Comparison of ENCODE assay signal across 28 cellular contexts in the genomic region with DNA sequence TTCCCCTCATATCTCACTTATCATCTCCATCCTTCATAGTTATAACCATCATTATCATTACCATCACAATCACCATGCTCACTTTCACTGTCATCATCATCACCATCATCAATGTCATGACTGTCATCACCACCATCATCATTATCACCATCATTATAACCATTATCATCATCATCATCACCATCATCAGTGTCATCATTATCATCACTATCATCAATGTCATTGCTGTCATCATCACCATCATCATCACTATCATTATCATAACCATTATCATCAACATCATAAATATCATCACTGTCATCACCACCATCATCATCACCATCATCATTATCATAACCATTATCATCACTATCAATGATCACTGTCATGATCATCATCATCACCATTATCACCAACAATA. TPM values are rescaled to one million over a fixed set of nuclear protein-coding genes. Genes with fewer than 3 reads are reported as not detected.
"Had no signal": no experiment of that assay in that cellular context is flagged by ENCODE, and none has a peak within 500 bp of the region (broad histone marks: within the 10 kb centered on the region; RNA-seq: fewer than 3 reads in every experiment).

No MANE protein-coding gene starts in this region.

- H3K4me3 ChIP-seq: left lung, lung, ovary, right atrium auricular region, skin epidermis, stomach, testis, thyroid gland, transverse colon, upper lobe of left lung had no signal

- FAIRE-seq: islet of Langerhans, kidney had no signal

- H3K27me3 ChIP-seq: left lung, ovary, right atrium auricular region, stomach, testis, thyroid gland, transverse colon, upper lobe of left lung had no signal

- H3K4me1 ChIP-seq: left lung, testis, thyroid gland, transverse colon, upper lobe of left lung had no signal

- DNase-seq: hypothalamus; immature natural killer cell; kidney; left colon; left lung; mesendoderm; naive thymus-derived CD4-positive, alpha-beta T cell; ovary; stimulated activated CD4-positive, alpha-beta T cell treated with anti-CD3 and anti-CD28 coated beads, Interleukin-12 subunit alpha, Interleukin-12 subunit beta, amount 100 ng/mL, for 4 hours; stimulated activated CD4-positive, alpha-beta T cell treated with anti-CD3 and anti-CD28 coated beads, Interleukin-15, amount 100 ng/mL, for 24 hours; stimulated activated CD4-positive, alpha-beta T cell treated with anti-CD3 and anti-CD28 coated beads, Interleukin-2, amount 100 ng/mL, for 24 hours; stimulated activated CD4-positive, alpha-beta T cell treated with anti-CD3 and anti-CD28 coated beads, Interleukin-4, amount 100 ng/mL, for 1 hour; stimulated activated naive B cell treated with anti-CD40 and anti-IgM and Interleukin-4, amounts not matched to agents 10 μg/mL and 1 μg/mL and 100 μg/mL, for 72 hours; stimulated activated naive CD8-positive, alpha-beta T cell treated with anti-CD3 and anti-CD28 coated beads, Interleukin-15, Interleukin-2, amounts not matched to agents 100 U/mL and 50 U/mL, for 24 hours; stomach; testis; thyroid gland; transverse colon; upper lobe of left lung had no signal

- ATAC-seq: left colon; left lung; naive thymus-derived CD4-positive, alpha-beta T cell; natural killer cell treated with Interleukin-12 subunit alpha and Interleukin-12 subunit beta and Interleukin-15 and Interleukin-18, amount 100 ng/mL, for 72 hours; sciatic nerve; stimulated activated naive B cell treated with anti-CD40 and anti-IgM and Interleukin-4, amounts not matched to agents 10 μg/mL and 1 μg/mL and 100 μg/mL, for 72 hours; stimulated activated naive CD8-positive, alpha-beta T cell treated with anti-CD3 and anti-CD28 coated beads, Interleukin-15, Interleukin-2, amounts not matched to agents 100 U/mL and 50 U/mL, for 24 hours had no signal

- H3K9me3 ChIP-seq: left lung, ovary, right atrium auricular region, stomach, testis, thyroid gland, transverse colon, upper lobe of left lung had no signal

- H3K36me3 ChIP-seq: left lung, ovary, right atrium auricular region, stomach, thyroid gland, transverse colon, upper lobe of left lung had no signal

- H3K27ac ChIP-seq: left lung, ovary, right atrium auricular region, skin epidermis, stomach, testis, thyroid gland, transverse colon, upper lobe of left lung had no signal

RNA-seq across cellular contexts. Expression of gene SSUH2, which starts 44.1 kb away (rescaled TPM):
- total RNA-seq: mononuclear cell; naive thymus-derived CD4-positive, alpha-beta T cell; natural killer cell treated with Interleukin-12 subunit alpha and Interleukin-12 subunit beta and Interleukin-15 and Interleukin-18, amount 100 ng/mL, for 72 hours; pulmonary artery endothelial cell; renal cortical epithelial cell had no signal
- polyA plus RNA-seq: immature natural killer cell; naive thymus-derived CD4-positive, alpha-beta T cell had no signal
